Comparison of ENCODE assay signal across 22 cellular contexts in the genomic region with DNA sequence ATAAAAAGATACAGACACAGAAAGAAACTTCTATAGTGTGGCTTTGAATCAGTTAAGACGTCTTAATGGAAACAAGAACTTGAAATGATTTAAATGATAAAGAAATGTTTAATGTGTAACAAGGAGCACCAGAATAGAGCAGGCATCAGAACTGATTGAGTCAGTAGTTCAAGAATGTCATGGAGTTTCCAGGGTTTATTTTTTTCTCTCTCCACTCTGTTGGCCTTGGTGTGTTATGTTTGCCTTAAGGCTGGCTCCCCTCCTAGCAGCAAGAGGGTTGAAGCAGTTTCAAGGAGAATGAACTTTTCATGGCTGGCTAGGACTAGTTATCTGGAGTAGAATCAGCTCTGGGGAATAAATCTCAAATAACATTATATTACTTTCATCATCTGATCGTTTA. TPM values are rescaled to one million over a fixed set of nuclear protein-coding genes. Genes with fewer than 3 reads are reported as not detected.
DNase-seq lines count a peak whose midpoint lies in the region; ATAC-seq, FAIRE-seq and TF ChIP-seq lines count a peak whose summit lies in the region.
"Had no signal": no experiment of that assay in that cellular context is flagged by ENCODE, and none has a peak within 500 bp of the region (broad histone marks: within the 10 kb centered on the region; RNA-seq: fewer than 3 reads in every experiment).

No MANE protein-coding gene starts in this region.

- H3K27me3 Mint-ChIP-seq in astrocyte (ENCODE audit: low read depth, unreplicated experiment): no peaks in the 10 kb centered on the region
- H3K27me3 Mint-ChIP-seq in natural killer cell (ENCODE audit: low read depth in 2 of 2): no peaks in the 10 kb centered on the region
- peaks cover 2% of the 10 kb centered on the region for H3K27me3 Mint-ChIP-seq in activated CD8-positive, alpha-beta memory T cell treated with anti-CD3 and anti-CD28 coated beads, Interleukin-2, amount 10 ng/mL, durations not matched to agents 7 days and 5 days
- H3K27me3 Mint-ChIP-seq: B cell had no signal

- DNase-seq in EH (ENCODE audit: low read depth) (peak; percentile 95), astrocyte (ENCODE audit: low read depth) (peak; percentile 75), KBM-7 (no peak), NCI-H345 (lab: John Stamatoyannopoulos, UW) (no peak), natural killer cell (no peak)
- DNase-seq in activated CD8-positive, alpha-beta memory T cell treated with anti-CD3 and anti-CD28 coated beads, Interleukin-2, amount 10 ng/mL, durations not matched to agents 7 days and 5 days: no peak
- DNase-seq: activated gamma-delta T cell treated with Interleukin-2 at 50 U/mL for 16 hours; DMS153; effector CD8-positive, alpha-beta T cell; gastrocnemius medialis; NCI-H2227 treated with DMSO at 0.1 percent for 48 hours; occipital lobe; small intestine had no signal

- H3K36me3 Mint-ChIP-seq in astrocyte (ENCODE audit: low read depth, unreplicated experiment) (no peaks in the 10 kb centered on the region), natural killer cell (no peaks in the 10 kb centered on the region)
- H3K36me3 Mint-ChIP-seq in activated CD8-positive, alpha-beta memory T cell treated with anti-CD3 and anti-CD28 coated beads, Interleukin-2, amount 10 ng/mL, durations not matched to agents 7 days and 5 days: peaks cover 9% of the 10 kb centered on the region
- H3K36me3 Mint-ChIP-seq: mesothelial cell of epicardium had no signal

- H3K9me3 Mint-ChIP-seq in astrocyte (ENCODE audit: unreplicated experiment): peaks cover 6% of the 10 kb centered on the region
- no peaks in the 10 kb centered on the region for H3K9me3 Mint-ChIP-seq in natural killer cell
- H3K9me3 Mint-ChIP-seq in activated CD8-positive, alpha-beta memory T cell treated with anti-CD3 and anti-CD28 coated beads, Interleukin-2, amount 10 ng/mL, durations not matched to agents 7 days and 5 days (ENCODE audit: low read depth): peaks cover 3% of the 10 kb centered on the region

- H3K4me1 Mint-ChIP-seq in astrocyte (ENCODE audit: low read depth, unreplicated experiment) (peaks cover 35% of the 10 kb centered on the region), natural killer cell (peaks cover 10 to 13% of the 10 kb centered on the region in 2 donors)
- peaks cover 16% of the 10 kb centered on the region for H3K4me1 Mint-ChIP-seq in activated CD8-positive, alpha-beta memory T cell treated with anti-CD3 and anti-CD28 coated beads, Interleukin-2, amount 10 ng/mL, durations not matched to agents 7 days and 5 days
- H3K4me1 Mint-ChIP-seq: B cell had no signal

- peak overlapping the region; percentile 8 for H2AFZ ChIP-seq in astrocyte (ENCODE audit: low read depth, low read length)

- H3K36me3 ChIP-seq in astrocyte (ENCODE audit: insufficient read depth, low read length) (no peaks in the 10 kb centered on the region), gastroesophageal sphincter (no peaks in the 10 kb centered on the region), skeletal muscle satellite cell (ENCODE audit: insufficient read depth, low read length) (no peaks in the 10 kb centered on the region)
- H3K36me3 ChIP-seq: breast epithelium, gastrocnemius medialis had no signal

- H3K4me3 Mint-ChIP-seq in astrocyte (ENCODE audit: unreplicated experiment) (no peak overlapping the region), natural killer cell (no peak overlapping the region)
- H3K4me3 Mint-ChIP-seq in activated CD8-positive, alpha-beta memory T cell treated with anti-CD3 and anti-CD28 coated beads, Interleukin-2, amount 10 ng/mL, durations not matched to agents 7 days and 5 days: no peak overlapping the region
- H3K4me3 Mint-ChIP-seq: B cell; mesothelial cell of epicardium; T-helper 1 cell treated with Interleukin-12 subunit alpha and Interleukin-12 subunit beta and Interleukin-4 antibody, amounts not matched to agents 30 μg/mL and 1 μg/mL, for 36 hours had no signal

- ATAC-seq in gastroesophageal sphincter (no peak), natural killer cell (no peak)
- no peak for ATAC-seq in activated CD8-positive, alpha-beta memory T cell treated with anti-CD3 and anti-CD28 coated beads, Interleukin-2, amount 10 ng/mL, durations not matched to agents 7 days and 5 days
- ATAC-seq: gastrocnemius medialis, Right ventricle myocardium inferior had no signal

- CTCF ChIA-PET in activated CD8-positive, alpha-beta memory T cell treated with anti-CD3 and anti-CD28 coated beads, Interleukin-2, amount 10 ng/mL, durations not matched to agents 7 days and 5 days (lab: Charles Lee): interaction anchor here (1.0 to 1.4 kb wide), 2 partner anchors 17 to 19 kb away, joined by 4 read pairs; no protein-coding TSS in a partner anchor

- H3K27me3 ChIP-seq in astrocyte (ENCODE audit: insufficient read depth, low read length) (no peaks in the 10 kb centered on the region), gastroesophageal sphincter (no peaks in the 10 kb centered on the region), skeletal muscle satellite cell (ENCODE audit: control insufficient read depth, insufficient read depth, low read length) (no peaks in the 10 kb centered on the region)
- H3K27me3 ChIP-seq: breast epithelium, gastrocnemius medialis had no signal

- TF ChIP-seq POLR2A in gastroesophageal sphincter (IDR thresholded peaks at IDR 0.05): no peak

- intact Hi-C loops in natural killer cell (cut with micrococcal nuclease): no loop called here

- H3K9me3 ChIP-seq in astrocyte (ENCODE audit: insufficient read depth, low read depth, low read length) (no peaks in the 10 kb centered on the region), gastroesophageal sphincter (no peaks in the 10 kb centered on the region), skeletal muscle satellite cell (replicated peaks; ENCODE audit: low read length) (no peaks in the 10 kb centered on the region)
- H3K9me3 ChIP-seq: breast epithelium, gastrocnemius medialis had no signal

- H3K4me2 ChIP-seq in astrocyte (ENCODE audit: low read length) (peak overlapping the region; percentile 28), skeletal muscle satellite cell (ENCODE audit: low read length) (no peak overlapping the region)
- H3K4me2 ChIP-seq: KMS-11 had no signal

- H3K27ac Mint-ChIP-seq in astrocyte (ENCODE audit: unreplicated experiment): peak overlapping the region; percentile 79
- H3K27ac Mint-ChIP-seq in natural killer cell: no peak overlapping the region
- no peak overlapping the region for H3K27ac Mint-ChIP-seq in activated CD8-positive, alpha-beta memory T cell treated with anti-CD3 and anti-CD28 coated beads, Interleukin-2, amount 10 ng/mL, durations not matched to agents 7 days and 5 days
- H3K27ac Mint-ChIP-seq: B cell; mesothelial cell of epicardium; T-helper 1 cell treated with Interleukin-12 subunit alpha and Interleukin-12 subunit beta and Interleukin-4 antibody, amounts not matched to agents 30 μg/mL and 1 μg/mL, for 36 hours had no signal

- peak; percentile 91 for FAIRE-seq in astrocyte (lab: Jason Lieb, UNC)
- FAIRE-seq: GM19239, small intestine had no signal

- H3K4me3 ChIP-seq in astrocyte (ENCODE audit: insufficient read depth, low read depth, low read length) (no peak overlapping the region), gastroesophageal sphincter (no peak overlapping the region), skeletal muscle satellite cell (ENCODE audit: low read length) (no peak overlapping the region)
- H3K4me3 ChIP-seq: breast epithelium, gastrocnemius medialis had no signal

- no peaks in the 10 kb centered on the region for H3K79me2 ChIP-seq in astrocyte (ENCODE audit: insufficient read depth, low read length)

- H4K20me1 ChIP-seq in astrocyte (ENCODE audit: insufficient read depth, low read length): no peaks in the 10 kb centered on the region

- H3K27ac ChIP-seq in astrocyte (ENCODE audit: low read depth, low read length): no peak overlapping the region
- H3K27ac ChIP-seq in gastroesophageal sphincter: peak overlapping the region in 3 of 4 donors; percentile 19 to 64 (median 51)
- H3K27ac ChIP-seq: breast epithelium, gastrocnemius medialis, KMS-11 had no signal

- in situ Hi-C loops in KBM-7 (cut with MboI; ENCODE audit: low pct_unique_long_range_greater_than_20kb, low sequenced_read_pairs): no loop called here

- WGBS in gastroesophageal sphincter (ENCODE audit: low coverage in 1 of 2), 2 donors: 17 to 18% methylated on average over 2 of the region's 2 CpGs

- H3K4me1 ChIP-seq in astrocyte (ENCODE audit: insufficient read depth, low read length) (peaks cover 9% of the 10 kb centered on the region), gastroesophageal sphincter (peaks cover 6 to 20% (median 8%) of the 10 kb centered on the region in 3 donors), skeletal muscle satellite cell (ENCODE audit: control insufficient read depth, insufficient read depth, low read length) (peaks cover 37% of the 10 kb centered on the region)
- H3K4me1 ChIP-seq: breast epithelium had no signal

- TF ChIP-seq EP300 in gastroesophageal sphincter (IDR thresholded peaks at IDR 0.05): no peak

- TF ChIP-seq CTCF in astrocyte (IDR thresholded peaks at IDR 0.05; ENCODE audit: insufficient read depth, low read depth, low read length) (no peak), gastroesophageal sphincter (IDR thresholded peaks at IDR 0.05) (no peak), natural killer cell (IDR thresholded peaks at IDR 0.05) (no peak)

- H3K9ac ChIP-seq in astrocyte (ENCODE audit: low read length): no peak overlapping the region
- peak overlapping the region; percentile 11 for H3K9ac ChIP-seq in skeletal muscle satellite cell (ENCODE audit: low read depth, low read length)
- H3K9ac ChIP-seq: KMS-11 had no signal

RNA-seq across cellular contexts. Expression of gene GLS, which starts 13.4 kb away (rescaled TPM):
- total RNA-seq in astrocyte (189 and 194 TPM in 2 replicates), gastroesophageal sphincter (100 to 1,000 TPM in 3 of 4 donors, 10 to 100 TPM in 1; 85.4 to 219 (median 117) TPM), natural killer cell (100 to 1,000 TPM; 279 to 322 (median 285) TPM)
- total RNA-seq in skeletal muscle satellite cell (2012; rRNA removed): 112 and 116 TPM in 2 replicates
- total RNA-seq in activated CD8-positive, alpha-beta memory T cell treated with anti-CD3 and anti-CD28 coated beads, Interleukin-2, amount 10 ng/mL, durations not matched to agents 7 days and 5 days: 100 to 1,000 TPM; 187 to 191 TPM

Comparison
In these comparisons a context has a peak if more than half of its experiments do, and no peak if none do; other contexts are left out.
1. DNase-seq: peak in EH (single experiment) and astrocyte (single experiment); none in KBM-7 (single experiment), NCI-H345 (single experiment), natural killer cell (single experiment) and activated CD8-positive, alpha-beta memory T cell treated with anti-CD3 and anti-CD28 coated beads, Interleukin-2, amount 10 ng/mL, durations not matched to agents 7 days and 5 days (single experiment).